8 cellular contexts compared by ENCODE assay signal in genomic region chr5:33440482-33441240, GRCh38. TPM values are rescaled to one million over a fixed set of nuclear protein-coding genes. Genes with fewer than 3 reads are reported as not detected.
DNase-seq lines count a peak whose midpoint lies in the region; ATAC-seq and TF ChIP-seq lines count a peak whose summit lies in the region.

TSS of gene TARS1 (plus strand) at chr5:33440965. CDS start at chr5:33441087, 122 bp downstream.

- DNase-seq in CD1c-positive myeloid dendritic cell (ENCODE audit: extremely low spot score) (peak; percentile 100), NCI-H748 treated with DMSO at 0.1 percent for 48 hours (lab: John Stamatoyannopoulos, UW) (peak; percentile 100), dermis microvascular lymphatic vessel endothelial cell (ENCODE audit: low read depth in 2 of 2) (peak; percentile 100), left lung (peak; percentile 95 to 98)
- DNase-seq in activated CD4-positive, alpha-beta T cell treated with anti-CD3 and anti-CD28 coated beads, Interleukin-2, amount 50 U/mL, for 24 hours (ENCODE audit: low read depth in 1 of 2, low spot score in 1 of 2), result peak; percentile 91 to 97
- DNase-seq in stimulated activated CD4-positive, alpha-beta T cell treated with anti-CD3 and anti-CD28 coated beads, Interleukin-2, amount 100 ng/mL, for 48 hours, result peak; percentile 90 to 92

- TF ChIP-seq CTCF in left lung (IDR thresholded peaks at IDR 0.05), result no peak

- H3K4me1 ChIP-seq in left lung, result peaks cover 9 to 54% of the 10 kb centered on the region in 2 donors

- intact Hi-C loops in left lung (cut with DNase I), result no loop called here

- H3K27me3 ChIP-seq in left lung, result no peaks in the 10 kb centered on the region

- H3K36me3 ChIP-seq in left lung, result peaks cover 0 to 10% of the 10 kb centered on the region in 2 donors

- no peaks in the 10 kb centered on the region for H3K9me3 ChIP-seq in left lung

- H3K27ac ChIP-seq in left lung, result peak within 1 kb of the TSS; percentile 95

- peak; percentile 92 for ATAC-seq in GM19397 (IDR thresholded peaks at IDR 0.05; ENCODE audit: unreplicated experiment)
- peak; percentile 86 for ATAC-seq in HG03565 (IDR thresholded peaks at IDR 0.05; ENCODE audit: unreplicated experiment)
- peak; percentile 96 for ATAC-seq in left lung

- peak within 1 kb of the TSS; percentile 72 to 93 for H3K4me3 ChIP-seq in left lung

RNA-seq across cellular contexts. Expression of gene TARS1, which starts in this region (rescaled TPM):
- total RNA-seq in dermis microvascular lymphatic vessel endothelial cell, result 101 and 149 TPM in 2 replicates
- 100 to 1,000 TPM in 1 of 2 donors, 10 to 100 TPM in 1; 94.6 to 118 TPM for total RNA-seq in left lung

Comparison
In these comparisons a context has a peak if more than half of its experiments do, and no peak if none do; other contexts are left out.
1. Peak in every context shown above with its lines: DNase-seq, ATAC-seq, H3K4me3 ChIP-seq and H3K27ac ChIP-seq.